In genomic region chr11:117464778-117465177, GRCh38 we compare ENCODE assay signal across 21 cellular contexts.
"Had no signal": no experiment of that assay in that cellular context is flagged by ENCODE, and none has a peak within 500 bp of the region (broad histone marks: within the 10 kb centered on the region; RNA-seq: fewer than 3 reads in every experiment).

No MANE protein-coding gene starts in this region.

- H3K9me3 ChIP-seq: colonic mucosa, esophagus muscularis mucosa, esophagus squamous epithelium, gastrocnemius medialis, gastroesophageal sphincter, heart left ventricle, heart right ventricle had no signal

- H3K4me3 ChIP-seq: colonic mucosa, coronary artery, dorsolateral prefrontal cortex, esophagus muscularis mucosa, esophagus squamous epithelium, gastrocnemius medialis, gastroesophageal sphincter, heart left ventricle, heart right ventricle had no signal

- H3K27ac ChIP-seq: colonic mucosa, coronary artery, epithelial cell of prostate, esophagus muscularis mucosa, esophagus squamous epithelium, foreskin keratinocyte, gastrocnemius medialis, gastroesophageal sphincter, heart left ventricle, heart right ventricle had no signal

- H3K27me3 ChIP-seq: colonic mucosa, dorsolateral prefrontal cortex, esophagus muscularis mucosa, gastrocnemius medialis, heart left ventricle, heart right ventricle had no signal

- DNase-seq: colonic mucosa; cortex of kidney; dermis blood vessel endothelial cell; dorsolateral prefrontal cortex; effector CD4-positive, alpha-beta T cell; effector CD8-positive, alpha-beta T cell; effector memory CD4-positive, alpha-beta T cell; effector memory CD8-positive, alpha-beta T cell; erythroblast; esophagus squamous epithelium; foreskin fibroblast; foreskin keratinocyte; foreskin melanocyte; gastrocnemius medialis; glutamatergic neuron; heart left ventricle; heart right ventricle had no signal

- H3K36me3 ChIP-seq: colonic mucosa, esophagus squamous epithelium, gastrocnemius medialis had no signal

- H3K4me1 ChIP-seq: colonic mucosa, esophagus muscularis mucosa, esophagus squamous epithelium, foreskin keratinocyte, gastrocnemius medialis, gastroesophageal sphincter, heart left ventricle, heart right ventricle had no signal
